In genomic region chr7:1368682-1369571, GRCh38 we compare ENCODE assay signal across 8 cellular contexts.
A peak's percentile ranks its signal among the peaks of the same experiment; 100 is the strongest.
DNase-seq lines count a peak whose midpoint lies in the region; ATAC-seq, FAIRE-seq and TF ChIP-seq lines count a peak whose summit lies in the region.

No MANE protein-coding gene starts in this region.

- in situ Hi-C loops in gastrocnemius medialis (cut with MboI; ENCODE audit: low sequenced_read_pairs in 4 of 4), result no loop called here

- ATAC-seq in gastrocnemius medialis, result no peak

- no peaks in the 10 kb centered on the region for H3K4me1 ChIP-seq in cardiac muscle cell (ENCODE audit: low read depth)
- H3K4me1 ChIP-seq in right atrium auricular region, result peaks cover 0 to 8% of the 10 kb centered on the region in 2 donors
- no peaks in the 10 kb centered on the region for H3K4me1 ChIP-seq in gastrocnemius medialis

- no peaks in the 10 kb centered on the region for H3K36me3 ChIP-seq in cardiac muscle cell
- H3K36me3 ChIP-seq in right atrium auricular region, result no peaks in the 10 kb centered on the region
- H3K36me3 ChIP-seq in bronchial epithelial cell (ENCODE audit: control insufficient read depth, insufficient read depth, low read length), result no peaks in the 10 kb centered on the region
- H3K36me3 ChIP-seq in gastrocnemius medialis, result no peaks in the 10 kb centered on the region

- peak in 1 of 2 donors; percentile 79 for DNase-seq in cardiac muscle cell (ENCODE audit: low read depth in 1 of 2, low spot score in 1 of 2)
- DNase-seq in right atrium auricular region (ENCODE audit: low spot score), result no peak
- DNase-seq in NCI-H526 treated with DMSO at 0.1 percent for 48 hours (lab: John Stamatoyannopoulos, UW), result peak; percentile 25
- no peak for DNase-seq in bronchial epithelial cell (ENCODE audit: low read depth)
- peak; percentile 2 to 27 for DNase-seq in stimulated activated CD4-positive, alpha-beta T cell treated with anti-CD3 and anti-CD28 coated beads, Interleukin-1b, Interleukin-23, amount 100 ng/mL, for 4 hours (ENCODE audit: low read depth in 2 of 2)
- no peak for DNase-seq in gastrocnemius medialis
- no peak for DNase-seq in H54 (ENCODE audit: insufficient read length, low spot score)
- DNase-seq in head of caudate nucleus, result no peak

- TF ChIP-seq CTCF in cardiac muscle cell (IDR thresholded peaks at IDR 0.05; ENCODE audit: low read depth, low read length) (peak; percentile 9), right atrium auricular region (IDR thresholded peaks at IDR 0.05) (no peak), bronchial epithelial cell (IDR thresholded peaks at IDR 0.05; ENCODE audit: insufficient read depth, low read length, severe bottlenecking) (peak; percentile 12), gastrocnemius medialis (IDR thresholded peaks at IDR 0.05 in 4 of 5, conservative IDR thresholded peaks at IDR 0.05 in 1 of 5) (no peak)

- FAIRE-seq in bronchial epithelial cell (lab: Jason Lieb, UNC), result no peak
- FAIRE-seq in H54 (lab: Jason Lieb, UNC), result no peak

- H3K27me3 ChIP-seq in cardiac muscle cell (peaks cover 31% of the 10 kb centered on the region), right atrium auricular region (peaks cover 15 to 26% of the 10 kb centered on the region in 2 donors), bronchial epithelial cell (ENCODE audit: control insufficient read depth, insufficient read depth, low read length) (peaks cover 9% of the 10 kb centered on the region), gastrocnemius medialis (peaks cover 65 to 93% (median 73%) of the 10 kb centered on the region in 3 donors)

- TF ChIP-seq POLR2A in gastrocnemius medialis (IDR thresholded peaks at IDR 0.05) (no peak), H54 (IDR thresholded peaks at IDR 0.05; ENCODE audit: low read depth, low read length) (no peak)

- H3K4me3 ChIP-seq in cardiac muscle cell (peak overlapping the region; percentile 17), right atrium auricular region (no peak overlapping the region), bronchial epithelial cell (ENCODE audit: low read depth, low read length) (no peak overlapping the region), gastrocnemius medialis (no peak overlapping the region)

- H3K27ac ChIP-seq in cardiac muscle cell (no peak overlapping the region), right atrium auricular region (no peak overlapping the region), gastrocnemius medialis (no peak overlapping the region)

- intact Hi-C loops in gastrocnemius medialis (cut with DNase I; ENCODE audit: low total_unique reads) (no loop called here), head of caudate nucleus (cut with DNase I) (no loop called here)

- H3K9me3 ChIP-seq in cardiac muscle cell (ENCODE audit: low read depth) (no peaks in the 10 kb centered on the region), right atrium auricular region (no peaks in the 10 kb centered on the region), gastrocnemius medialis (no peaks in the 10 kb centered on the region)

Comparison
In these comparisons a context has a peak if more than half of its experiments do, and no peak if none do; other contexts are left out.
1. CTCF ChIP-seq: peak in cardiac muscle cell (single experiment) and bronchial epithelial cell (single experiment); none in right atrium auricular region (0 of 2) and gastrocnemius medialis (0 of 5).
2. DNase-seq: peak in NCI-H526 treated with DMSO at 0.1 percent for 48 hours (single experiment) and stimulated activated CD4-positive, alpha-beta T cell treated with anti-CD3 and anti-CD28 coated beads, Interleukin-1b, Interleukin-23, amount 100 ng/mL, for 4 hours (2 of 2); none in right atrium auricular region (single experiment), bronchial epithelial cell (single experiment), gastrocnemius medialis (0 of 2), H54 (single experiment) and head of caudate nucleus (0 of 42).